Comparison of ENCODE assay signal across 21 cellular contexts in the genomic region with DNA sequence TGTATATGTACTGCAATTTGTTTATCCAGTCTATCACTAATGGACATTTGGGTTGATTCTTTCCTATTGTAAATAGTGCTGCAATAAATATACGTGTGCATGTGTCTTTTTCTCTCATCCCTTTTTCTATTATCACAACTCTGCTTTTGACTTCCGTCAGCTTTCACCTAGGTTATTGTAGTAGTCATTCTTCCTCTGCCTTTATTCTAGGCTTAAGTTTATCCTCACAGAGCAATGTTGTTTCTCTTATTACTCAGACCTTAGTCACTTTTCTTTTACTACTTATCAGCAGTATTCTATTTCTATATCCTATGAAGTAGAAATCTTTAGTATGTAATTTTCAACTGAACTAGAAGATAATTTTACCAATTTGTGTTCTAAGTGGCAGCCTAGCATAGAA.
A peak's percentile ranks its signal among the peaks of the same experiment; 100 is the strongest.
DNase-seq lines count a peak whose midpoint lies in the region; ATAC-seq and TF ChIP-seq lines count a peak whose summit lies in the region.
"Had no signal": no experiment of that assay in that cellular context is flagged by ENCODE, and none has a peak within 500 bp of the region (broad histone marks: within the 10 kb centered on the region; RNA-seq: fewer than 3 reads in every experiment).

No MANE protein-coding gene starts in this region.

- H2AFZ ChIP-seq in GM23248, result no peak overlapping the region

- no TSS peak for BruUV-seq in Panc1 (replicated peaks; lab: Mats Ljungman, UMichigan)

- H3K36me3 ChIP-seq in GM23248 (ENCODE audit: low read depth) (no peaks in the 10 kb centered on the region), Panc1 (ENCODE audit: control insufficient read depth, insufficient read depth, low read length) (no peaks in the 10 kb centered on the region)
- H3K36me3 ChIP-seq: heart left ventricle, left ventricle myocardium inferior had no signal

- POLR2A ChIA-PET in Panc1 (lab: Charles Lee), result no interaction called here

- DNase-seq in GM23248 (peak; percentile 50), Panc1 (ENCODE audit: low read depth, low spot score) (peak; percentile 28), epithelial cell of esophagus (ENCODE audit: low read depth) (peak; percentile 63), non-pigmented ciliary epithelial cell (ENCODE audit: low read depth) (peak; percentile 8), NCI-H748 (lab: John Stamatoyannopoulos, UW; ENCODE audit: unreplicated experiment) (no peak), GDM1 (lab: John Stamatoyannopoulos, UW) (no peak)
- DNase-seq: activated CD4-positive, alpha-beta T cell treated with anti-CD3 and anti-CD28 coated beads, Interleukin-2, amount 10 ng/mL, durations not matched to agents 7 days and 5 days; activated CD8-positive, alpha-beta memory T cell treated with anti-CD3 and anti-CD28 coated beads, Interleukin-2, amount 10 ng/mL, durations not matched to agents 7 days and 5 days; CD8-positive, alpha-beta T cell; DMS53; effector memory CD8-positive, alpha-beta T cell; heart left ventricle; left ventricle myocardium inferior; NCI-H1105 treated with DMSO at 0.1 percent for 48 hours; NCI-H2081 treated with DMSO at 0.1 percent for 48 hours; NK-92 treated with Interleukin-12 subunit alpha and Interleukin-12 subunit beta, amount 100 ng/mL, for 24 hours; posterior cingulate gyrus had no signal

- H3K79me2 ChIP-seq in GM23248 (ENCODE audit: insufficient read depth), result no peaks in the 10 kb centered on the region

- TF ChIP-seq CTCF in Panc1 (IDR thresholded peaks at IDR 0.05), result no peak
- TF ChIP-seq CTCF in epithelial cell of esophagus (IDR thresholded peaks at IDR 0.05; ENCODE audit: insufficient read depth, low read depth, low read length, missing control alignments), result no peak

- H3K27ac ChIP-seq in GM23248, result no peak overlapping the region
- H3K27ac ChIP-seq in Panc1 (ENCODE audit: low read length), result no peak overlapping the region
- H3K27ac ChIP-seq: heart left ventricle, left ventricle myocardium inferior, VCaP had no signal

- H3K9me2 ChIP-seq in GM23248 (ENCODE audit: insufficient read depth), result no peaks in the 10 kb centered on the region

- WGBS in GM23248 (ENCODE audit: low coverage in 1 of 2, low lambda C conversion rate in 2 of 2, missing lambda C conversion rate in 2 of 2), 2 experiments, result 39 to 43% methylated on average over 2 of the region's 2 CpGs

- H4K20me1 ChIP-seq in GM23248 (ENCODE audit: insufficient read depth), result no peaks in the 10 kb centered on the region

- in situ Hi-C loops in GM23248 (cut with MboI) (no loop called here), Panc1 (cut with HindIII; ENCODE audit: low pct_unique_long_range_greater_than_20kb, low sequenced_read_pairs) (no loop called here)

- CTCF ChIA-PET in Panc1 (lab: Charles Lee), result no interaction called here

- no peak overlapping the region for H3K9ac ChIP-seq in GM23248

- H3K4me3 ChIP-seq in GM23248 (no peak overlapping the region), Panc1 (ENCODE audit: low read depth in 2 of 2, low read length in 2 of 2) (no peak overlapping the region), epithelial cell of esophagus (ENCODE audit: low read length) (no peak overlapping the region)
- H3K4me3 ChIP-seq: GM12878, heart left ventricle, left ventricle myocardium inferior had no signal

- intact Hi-C loops in Panc1 (cut with micrococcal nuclease; ENCODE audit: unreplicated experiment), result no loop called here

- H3K9me3 ChIP-seq in GM23248 (ENCODE audit: low read depth) (no peaks in the 10 kb centered on the region), Panc1 (ENCODE audit: control insufficient read depth, insufficient read depth, low read depth, low read length) (no peaks in the 10 kb centered on the region)
- H3K9me3 ChIP-seq: heart left ventricle, left ventricle myocardium inferior had no signal

- H3F3A ChIP-seq in GM23248 (ENCODE audit: insufficient read depth), result peaks cover 8% of the 10 kb centered on the region; the same call in 1 of the 2 replicates

- H3K27me3 ChIP-seq in GM23248 (replicated peaks; ENCODE audit: insufficient read depth), result no peaks in the 10 kb centered on the region
- H3K27me3 ChIP-seq in Panc1 (ENCODE audit: control insufficient read depth, insufficient read depth, low read length), result no peaks in the 10 kb centered on the region
- H3K27me3 ChIP-seq: heart left ventricle had no signal

- ATAC-seq in Panc1 (no peak), HG02763 (IDR thresholded peaks at IDR 0.05; ENCODE audit: unreplicated experiment) (no peak)
- ATAC-seq: activated CD8-positive, alpha-beta memory T cell treated with anti-CD3 and anti-CD28 coated beads, Interleukin-2, amount 10 ng/mL, durations not matched to agents 7 days and 5 days; activated naive CD4-positive, alpha-beta T cell treated with anti-CD3 and anti-CD28 coated beads, Interleukin-2, amount 50 U/mL, for 72 hours; CD8-positive, alpha-beta T cell; effector memory CD8-positive, alpha-beta T cell; GM12878; heart left ventricle had no signal

- no peak overlapping the region for H3K4me2 ChIP-seq in GM23248 (ENCODE audit: unreplicated experiment)

- H3K4me1 ChIP-seq in GM23248 (ENCODE audit: insufficient read depth), result peaks cover 8% of the 10 kb centered on the region
- no peaks in the 10 kb centered on the region for H3K4me1 ChIP-seq in Panc1 (ENCODE audit: control insufficient read depth, insufficient read depth, low read length)
- H3K4me1 ChIP-seq: heart left ventricle, left ventricle myocardium inferior had no signal

Comparison
In these comparisons a context has a peak if more than half of its experiments do, and no peak if none do; other contexts are left out.
1. DNase-seq: peak in GM23248 (single experiment), Panc1 (single experiment), epithelial cell of esophagus (single experiment) and non-pigmented ciliary epithelial cell (single experiment); none in NCI-H748 (single experiment) and GDM1 (single experiment).